In the genomic region with DNA sequence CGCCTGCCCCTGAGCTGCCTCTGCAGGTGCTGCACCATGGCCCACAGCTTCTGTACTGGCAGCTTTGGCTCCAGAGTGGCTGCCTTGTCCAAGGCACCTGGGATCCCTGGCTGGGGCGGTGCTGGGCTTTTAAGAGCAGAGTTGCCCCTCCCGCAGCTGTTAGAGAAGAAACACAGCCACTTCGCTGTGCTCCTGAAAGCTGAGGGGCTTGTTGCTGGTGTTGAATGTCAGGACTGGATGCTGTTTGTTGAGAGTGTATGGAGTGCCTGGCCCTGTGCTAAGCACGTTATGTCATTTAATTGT, we compare ENCODE assay signal across 18 cellular contexts. TPM values are rescaled to one million over a fixed set of nuclear protein-coding genes. Genes with fewer than 3 reads are reported as not detected.
DNase-seq lines count a peak whose midpoint lies in the region; TF ChIP-seq lines count a peak whose summit lies in the region.
"Had no signal": no experiment of that assay in that cellular context is flagged by ENCODE, and none has a peak within 500 bp of the region (broad histone marks: within the 10 kb centered on the region; RNA-seq: fewer than 3 reads in every experiment).

No MANE protein-coding gene starts in this region.

- H3K4me3 ChIP-seq in endodermal cell (ENCODE audit: low read length) (no peak overlapping the region), spleen (no peak overlapping the region)
- H3K4me3 ChIP-seq: A549, GM23248 had no signal

- in situ Hi-C loops in GM13976 (cut with MboI; ENCODE audit: low sequenced_read_pairs, unreplicated experiment) = loop anchor here (5.0 kb wide), 1 partner anchor 119 kb away; no protein-coding TSS in a partner anchor

- H3K27ac ChIP-seq in endodermal cell (ENCODE audit: low read depth, low read length) = no peak overlapping the region
- H3K27ac ChIP-seq in spleen = no peak overlapping the region
- H3K27ac ChIP-seq: 22Rv1, A549, C4-2B, GM23248, HL-60 had no signal

- peaks cover 2% of the 10 kb centered on the region for H3K4me1 Mint-ChIP-seq in endodermal cell

- TF ChIP-seq CTCF in GM13976 (IDR thresholded peaks at IDR 0.05; ENCODE audit: borderline replicate concordance, control extremely low read depth, extremely low read depth, insufficient read depth, missing control alignments) (no peak), endodermal cell (conservative IDR thresholded peaks at IDR 0.05) (no peak), spleen (IDR thresholded peaks at IDR 0.05 in 8 of 11, conservative IDR thresholded peaks at IDR 0.05 in 3 of 11) (no peak)

- peak; percentile 16 for DNase-seq in NCI-H1105 treated with DMSO at 0.1 percent for 48 hours (lab: John Stamatoyannopoulos, UW)
- no peak for DNase-seq in NCI-H1105 (lab: John Stamatoyannopoulos, UW)
- DNase-seq in GM13976 (ENCODE audit: low spot score) = peak; percentile 16
- DNase-seq in endodermal cell = peak; percentile 41
- DNase-seq in spleen = peak; percentile 59
- no peak for DNase-seq in EL
- no peak for DNase-seq in glomerular visceral epithelial cell (ENCODE audit: extremely low spot score)
- DNase-seq: DMS153, DMS79, GF-D8, HCEC 1CT had no signal

- intact Hi-C loops in spleen (cut with DNase I; ENCODE audit: low total_unique reads) = no loop called here

- no peaks in the 10 kb centered on the region for H3K9me3 ChIP-seq in endodermal cell (ENCODE audit: control insufficient read depth, low read length)
- no peaks in the 10 kb centered on the region for H3K9me3 ChIP-seq in spleen
- H3K9me3 ChIP-seq: A549 had no signal

- no peak overlapping the region for H3K9ac ChIP-seq in endodermal cell (ENCODE audit: extremely low read depth, low read length, poor library complexity, severe bottlenecking)
- H3K9ac ChIP-seq: GM23248 had no signal

- H3K36me3 ChIP-seq in endodermal cell (ENCODE audit: control insufficient read depth, insufficient read depth, low read length) (peaks cover 19% of the 10 kb centered on the region), spleen (no peaks in the 10 kb centered on the region)

- peaks cover 24% of the 10 kb centered on the region for H3K36me3 Mint-ChIP-seq in endodermal cell (ENCODE audit: low read depth)

- H3K4me3 Mint-ChIP-seq in endodermal cell = no peak overlapping the region
- H3K4me3 Mint-ChIP-seq: CD4-positive, alpha-beta memory T cell; HFFc6 had no signal

- no peak for TF ChIP-seq POLR2A in spleen (IDR thresholded peaks at IDR 0.05)

- WGBS in endodermal cell (ENCODE audit: insufficient coverage in 1 of 2, insufficient read length in 1 of 2), 2 experiments = 87 to 89% methylated on average over 3 to 5 of the region's 5 CpGs
- 71 to 96% (median 90%) methylated on average over 1 to 5 of the region's 5 CpGs for WGBS in spleen, 5 donors

- peaks cover 1% of the 10 kb centered on the region for H3K27me3 Mint-ChIP-seq in endodermal cell (ENCODE audit: insufficient read depth)
- H3K27me3 Mint-ChIP-seq: CD4-positive, alpha-beta memory T cell had no signal

- H3K4me1 ChIP-seq in endodermal cell (ENCODE audit: control insufficient read depth, insufficient read depth, low read length) (no peaks in the 10 kb centered on the region), spleen (peaks cover 0 to 3% (median under 1%) of the 10 kb centered on the region in 6 donors)

- H3K9me3 Mint-ChIP-seq in endodermal cell = no peaks in the 10 kb centered on the region
- H3K9me3 Mint-ChIP-seq: HFFc6 had no signal

- no peak overlapping the region for H3K27ac Mint-ChIP-seq in endodermal cell
- H3K27ac Mint-ChIP-seq: HFFc6 had no signal

- H3K27me3 ChIP-seq in endodermal cell (ENCODE audit: control insufficient read depth, insufficient read depth, low read length, poor library complexity, severe bottlenecking) (no peaks in the 10 kb centered on the region), spleen (replicated peaks in 1 of 7) (peaks cover 0 to 16% (median 0%) of the 10 kb centered on the region in 7 donors)

RNA-seq across cellular contexts. Expression of a gene that starts 6.2 kb away (rescaled TPM):
- total RNA-seq in endodermal cell (10 to 100 TPM; 27.1 to 42.0 TPM), spleen (1 to 10 TPM in 6 of 7 donors, under 1 TPM in 1; 0.77 to 2.8 (median 1.8) TPM)
- polyA plus RNA-seq in endodermal cell (2013, experiment 1 of 2) = 12.0 TPM
- 10.8 TPM for polyA plus RNA-seq in endodermal cell (2013, experiment 2 of 2)
- 1 to 10 TPM; 1.6 to 3.2 (median 1.7) TPM for polyA plus RNA-seq in spleen
- total RNA-seq: GM23248 had no signal

Comparison
In these comparisons a context has a peak if more than half of its experiments do, and no peak if none do; other contexts are left out.
1. DNase-seq: peak in NCI-H1105 treated with DMSO at 0.1 percent for 48 hours (single experiment), GM13976 (single experiment), endodermal cell (single experiment) and spleen (single experiment); none in NCI-H1105 (single experiment), EL (single experiment) and glomerular visceral epithelial cell (single experiment).
2. RNA of a gene that starts 6.2 kb away (total RNA-seq): 27.1 to 42.0 TPM in endodermal cell; 0.77 to 2.8 TPM in spleen; every median in the first group is over 4 times any median in the second.